In the genomic region with DNA sequence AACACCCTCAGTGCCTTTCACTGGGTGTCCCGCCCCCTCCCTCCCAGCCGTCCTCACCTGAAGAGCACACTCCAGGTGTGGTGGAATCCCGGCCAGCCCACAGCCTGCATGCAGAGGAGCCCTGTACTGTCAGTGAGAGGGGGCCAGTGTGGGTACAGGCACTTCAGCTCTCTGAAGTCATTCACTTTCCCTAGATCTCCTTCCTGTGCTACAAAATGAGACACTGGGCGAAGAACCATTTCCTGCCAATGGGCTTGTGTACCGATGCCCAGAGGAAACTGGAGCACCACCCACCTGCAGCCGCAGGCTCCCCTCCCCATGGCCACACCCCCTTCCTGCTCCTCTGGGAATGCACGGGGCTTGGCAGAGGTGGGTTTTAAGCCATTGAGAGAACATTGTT, we compare ENCODE assay signal across 20 cellular contexts.
DNase-seq lines count a peak whose midpoint lies in the region; ATAC-seq and TF ChIP-seq lines count a peak whose summit lies in the region.
"Had no signal": no experiment of that assay in that cellular context is flagged by ENCODE, and none has a peak within 500 bp of the region (broad histone marks: within the 10 kb centered on the region; RNA-seq: fewer than 3 reads in every experiment).

No MANE protein-coding gene starts in this region.

- H3K36me3 ChIP-seq in MM.1S (replicated peaks; ENCODE audit: insufficient read depth, low read length) (no peaks in the 10 kb centered on the region), right lobe of liver (no peaks in the 10 kb centered on the region)
- H3K36me3 ChIP-seq: brain microvascular endothelial cell, lower lobe of right lung, prostate gland had no signal

- POLR2A ChIA-PET in activated naive CD8-positive, alpha-beta T cell treated with anti-CD3 and anti-CD28 coated beads, Interleukin-2, amount 10 ng/mL, durations not matched to agents 7 days and 5 days (lab: Charles Lee), result no interaction called here

- H3K9me3 Mint-ChIP-seq in activated naive CD8-positive, alpha-beta T cell treated with anti-CD3 and anti-CD28 coated beads, Interleukin-2, amount 10 ng/mL, durations not matched to agents 7 days and 5 days, result no peaks in the 10 kb centered on the region
- H3K9me3 Mint-ChIP-seq in activated naive CD8-positive, alpha-beta T cell treated with anti-CD3 and anti-CD28 coated beads, Interleukin-2, amount 50 U/mL, for 24 hours, result peaks cover 5% of the 10 kb centered on the region
- H3K9me3 Mint-ChIP-seq in activated T-helper 2 cell treated with anti-CD3 and anti-CD28 coated beads, Interferon-gamma antibody, Interleukin-2, Interleukin-4, amounts not matched to agents 10 μg/mL and 5 μg/mL and 100 μg/mL, durations not matched to agents 14 hours and 24 hours and 36 hours, result no peaks in the 10 kb centered on the region
- H3K9me3 Mint-ChIP-seq in stimulated activated effector memory CD8-positive, alpha-beta T cell treated with anti-CD3 and anti-CD28 coated beads, Interleukin-12 subunit alpha, Interleukin-12 subunit beta, amount 100 ng/mL, for 72 hours, result no peaks in the 10 kb centered on the region
- H3K9me3 Mint-ChIP-seq: neural crest cell had no signal

- no peaks in the 10 kb centered on the region for H3K36me3 Mint-ChIP-seq in activated naive CD8-positive, alpha-beta T cell treated with anti-CD3 and anti-CD28 coated beads, Interleukin-2, amount 10 ng/mL, durations not matched to agents 7 days and 5 days
- no peaks in the 10 kb centered on the region for H3K36me3 Mint-ChIP-seq in activated naive CD8-positive, alpha-beta T cell treated with anti-CD3 and anti-CD28 coated beads, Interleukin-2, amount 50 U/mL, for 24 hours (ENCODE audit: low read depth)
- no peaks in the 10 kb centered on the region for H3K36me3 Mint-ChIP-seq in activated T-helper 2 cell treated with anti-CD3 and anti-CD28 coated beads, Interferon-gamma antibody, Interleukin-2, Interleukin-4, amounts not matched to agents 10 μg/mL and 5 μg/mL and 100 μg/mL, durations not matched to agents 14 hours and 24 hours and 36 hours (ENCODE audit: low read depth)
- no peaks in the 10 kb centered on the region for H3K36me3 Mint-ChIP-seq in stimulated activated effector memory CD8-positive, alpha-beta T cell treated with anti-CD3 and anti-CD28 coated beads, Interleukin-12 subunit alpha, Interleukin-12 subunit beta, amount 100 ng/mL, for 72 hours

- H3K27me3 Mint-ChIP-seq in activated naive CD8-positive, alpha-beta T cell treated with anti-CD3 and anti-CD28 coated beads, Interleukin-2, amount 10 ng/mL, durations not matched to agents 7 days and 5 days, result peaks cover 2% of the 10 kb centered on the region
- no peaks in the 10 kb centered on the region for H3K27me3 Mint-ChIP-seq in activated naive CD8-positive, alpha-beta T cell treated with anti-CD3 and anti-CD28 coated beads, Interleukin-2, amount 50 U/mL, for 24 hours
- H3K27me3 Mint-ChIP-seq in activated T-helper 2 cell treated with anti-CD3 and anti-CD28 coated beads, Interferon-gamma antibody, Interleukin-2, Interleukin-4, amounts not matched to agents 10 μg/mL and 5 μg/mL and 100 μg/mL, durations not matched to agents 14 hours and 24 hours and 36 hours (ENCODE audit: low read depth), result peaks cover 1% of the 10 kb centered on the region

- H3K27ac ChIP-seq in MM.1S (ENCODE audit: low read length) (no peak overlapping the region), right lobe of liver (no peak overlapping the region)
- H3K27ac ChIP-seq: brain microvascular endothelial cell, coronary artery, lower lobe of right lung, prostate gland had no signal

- 37% methylated on average over 7 of the region's 7 CpGs for WGBS in right lobe of liver (ENCODE audit: insufficient coverage, low coverage, low lambda C conversion rate, missing lambda C conversion rate)

- H3K9me3 ChIP-seq in MM.1S (replicated peaks; ENCODE audit: insufficient read depth, low read length) (no peaks in the 10 kb centered on the region), right lobe of liver (no peaks in the 10 kb centered on the region)
- H3K9me3 ChIP-seq: lower lobe of right lung, mucosa of descending colon, prostate gland, SK-N-SH had no signal

- peak; percentile 60 for ATAC-seq in activated naive CD8-positive, alpha-beta T cell treated with anti-CD3 and anti-CD28 coated beads, Interleukin-2, amount 10 ng/mL, durations not matched to agents 7 days and 5 days (ENCODE audit: low read depth)
- ATAC-seq in activated naive CD8-positive, alpha-beta T cell treated with anti-CD3 and anti-CD28 coated beads, Interleukin-2, amount 50 U/mL, for 24 hours, result no peak
- ATAC-seq in stimulated activated effector memory CD8-positive, alpha-beta T cell treated with anti-CD3 and anti-CD28 coated beads, Interleukin-12 subunit alpha, Interleukin-12 subunit beta, amount 100 ng/mL, for 72 hours, result peak; percentile 57
- no peak for ATAC-seq in right lobe of liver
- ATAC-seq: lower lobe of right lung, mucosa of descending colon had no signal

- no peak for TF ChIP-seq POLR2A in right lobe of liver (IDR thresholded peaks at IDR 0.05)

- in situ Hi-C loops in GM13977 (cut with MboI; ENCODE audit: low pct_unique_long_range_greater_than_20kb, low sequenced_read_pairs, unreplicated experiment), result no loop called here

- H3K4me3 Mint-ChIP-seq in activated naive CD8-positive, alpha-beta T cell treated with anti-CD3 and anti-CD28 coated beads, Interleukin-2, amount 10 ng/mL, durations not matched to agents 7 days and 5 days, result peak overlapping the region; percentile 17
- no peak overlapping the region for H3K4me3 Mint-ChIP-seq in activated naive CD8-positive, alpha-beta T cell treated with anti-CD3 and anti-CD28 coated beads, Interleukin-2, amount 50 U/mL, for 24 hours
- H3K4me3 Mint-ChIP-seq in activated T-helper 2 cell treated with anti-CD3 and anti-CD28 coated beads, Interferon-gamma antibody, Interleukin-2, Interleukin-4, amounts not matched to agents 10 μg/mL and 5 μg/mL and 100 μg/mL, durations not matched to agents 14 hours and 24 hours and 36 hours (ENCODE audit: low read depth), result peak overlapping the region; percentile 5
- no peak overlapping the region for H3K4me3 Mint-ChIP-seq in stimulated activated effector memory CD8-positive, alpha-beta T cell treated with anti-CD3 and anti-CD28 coated beads, Interleukin-12 subunit alpha, Interleukin-12 subunit beta, amount 100 ng/mL, for 72 hours
- H3K4me3 Mint-ChIP-seq: neural crest cell had no signal

- peaks cover 10% of the 10 kb centered on the region for H3K4me1 Mint-ChIP-seq in activated naive CD8-positive, alpha-beta T cell treated with anti-CD3 and anti-CD28 coated beads, Interleukin-2, amount 10 ng/mL, durations not matched to agents 7 days and 5 days
- peaks cover 6% of the 10 kb centered on the region for H3K4me1 Mint-ChIP-seq in activated naive CD8-positive, alpha-beta T cell treated with anti-CD3 and anti-CD28 coated beads, Interleukin-2, amount 50 U/mL, for 24 hours
- peaks cover 15% of the 10 kb centered on the region for H3K4me1 Mint-ChIP-seq in activated T-helper 2 cell treated with anti-CD3 and anti-CD28 coated beads, Interferon-gamma antibody, Interleukin-2, Interleukin-4, amounts not matched to agents 10 μg/mL and 5 μg/mL and 100 μg/mL, durations not matched to agents 14 hours and 24 hours and 36 hours (ENCODE audit: low read depth)
- H3K4me1 Mint-ChIP-seq in stimulated activated effector memory CD8-positive, alpha-beta T cell treated with anti-CD3 and anti-CD28 coated beads, Interleukin-12 subunit alpha, Interleukin-12 subunit beta, amount 100 ng/mL, for 72 hours, result peaks cover 27% of the 10 kb centered on the region

- H3K4me1 ChIP-seq in MM.1S (ENCODE audit: low read length), result peaks cover 22% of the 10 kb centered on the region; the same call in 1 of the 2 replicates
- peaks cover 0 to 3% (median 0%) of the 10 kb centered on the region in 4 donors for H3K4me1 ChIP-seq in right lobe of liver
- H3K4me1 ChIP-seq: lower lobe of right lung, prostate gland had no signal

- H4K20me1 ChIP-seq in MM.1S (ENCODE audit: insufficient read depth, low read length), result no peaks in the 10 kb centered on the region

- no peak overlapping the region for H3K9ac ChIP-seq in MM.1S (ENCODE audit: low read length)
- H3K9ac ChIP-seq: SK-N-SH had no signal

- H3K79me2 ChIP-seq in MM.1S (ENCODE audit: low read length), result no peaks in the 10 kb centered on the region

- H3K4me3 ChIP-seq in MM.1S (ENCODE audit: low read length), result no peak overlapping the region
- no peak overlapping the region for H3K4me3 ChIP-seq in right lobe of liver
- H3K4me3 ChIP-seq: coronary artery, lower lobe of right lung, mucosa of descending colon, prostate gland had no signal

- TF ChIP-seq CTCF in MM.1S (IDR thresholded peaks at IDR 0.05; ENCODE audit: low read length) (no peak), GM13977 (IDR thresholded peaks at IDR 0.05; ENCODE audit: extremely low read depth, insufficient read depth, missing control alignments) (no peak), right lobe of liver (IDR thresholded peaks at IDR 0.05) (no peak)

- peak overlapping the region; percentile 5; the same call in 1 of the 2 replicates for H3K4me2 ChIP-seq in MM.1S (ENCODE audit: low read depth, low read length)
- H3K4me2 ChIP-seq: SK-N-SH had no signal

- no peak overlapping the region for H3K27ac Mint-ChIP-seq in activated naive CD8-positive, alpha-beta T cell treated with anti-CD3 and anti-CD28 coated beads, Interleukin-2, amount 10 ng/mL, durations not matched to agents 7 days and 5 days
- no peak overlapping the region for H3K27ac Mint-ChIP-seq in activated naive CD8-positive, alpha-beta T cell treated with anti-CD3 and anti-CD28 coated beads, Interleukin-2, amount 50 U/mL, for 24 hours
- no peak overlapping the region for H3K27ac Mint-ChIP-seq in activated T-helper 2 cell treated with anti-CD3 and anti-CD28 coated beads, Interferon-gamma antibody, Interleukin-2, Interleukin-4, amounts not matched to agents 10 μg/mL and 5 μg/mL and 100 μg/mL, durations not matched to agents 14 hours and 24 hours and 36 hours
- peak overlapping the region; percentile 69 for H3K27ac Mint-ChIP-seq in stimulated activated effector memory CD8-positive, alpha-beta T cell treated with anti-CD3 and anti-CD28 coated beads, Interleukin-12 subunit alpha, Interleukin-12 subunit beta, amount 100 ng/mL, for 72 hours

- no peak for DNase-seq in activated naive CD8-positive, alpha-beta T cell treated with anti-CD3 and anti-CD28 coated beads, Interleukin-2, amount 10 ng/mL, durations not matched to agents 7 days and 5 days
- no peak for DNase-seq in activated naive CD8-positive, alpha-beta T cell treated with anti-CD3 and anti-CD28 coated beads, Interleukin-2, amount 50 U/mL, for 24 hours
- DNase-seq in MM.1S (peak; percentile 34), GM13977 (ENCODE audit: low spot score) (no peak), right lobe of liver (no peak)
- no peak for DNase-seq in activated T-helper 2 cell treated with anti-CD3 and anti-CD28 coated beads, Interferon-gamma antibody, Interleukin-2, Interleukin-4, amounts not matched to agents 10 μg/mL and 5 μg/mL and 100 μg/mL, durations not matched to agents 14 hours and 24 hours and 36 hours (ENCODE audit: low spot score)
- no peak for DNase-seq in stimulated activated effector memory CD8-positive, alpha-beta T cell treated with anti-CD3 and anti-CD28 coated beads, Interleukin-12 subunit alpha, Interleukin-12 subunit beta, amount 100 ng/mL, for 72 hours (ENCODE audit: low spot score in 2 of 2)
- DNase-seq in stimulated activated naive CD4-positive, alpha-beta T cell (lab: John Stamatoyannopoulos, UW), result no peak
- DNase-seq: activated gamma-delta T cell, brain microvascular endothelial cell, IMR-90, lower lobe of right lung, mucosa of descending colon, NCI-H1417, NCI-H524, SK-N-SH, T-helper 9 cell had no signal

- intact Hi-C loops in activated T-helper 2 cell treated with anti-CD3 and anti-CD28 coated beads, Interferon-gamma antibody, Interleukin-2, Interleukin-4, amounts not matched to agents 10 μg/mL and 5 μg/mL and 100 μg/mL, durations not matched to agents 14 hours and 24 hours and 36 hours (cut with micrococcal nuclease), result no loop called here
- intact Hi-C loops in right lobe of liver (cut with DNase I), result no loop called here

- peaks cover 5% of the 10 kb centered on the region; the same call in 1 of the 2 replicates for H3F3A ChIP-seq in MM.1S (ENCODE audit: insufficient read depth, low read length)

- H3K27me3 ChIP-seq in MM.1S (replicated peaks; ENCODE audit: insufficient read depth, low read length), result no peaks in the 10 kb centered on the region
- H3K27me3 ChIP-seq in right lobe of liver, result no peaks in the 10 kb centered on the region
- H3K27me3 ChIP-seq: brain microvascular endothelial cell had no signal

- H2AFZ ChIP-seq in MM.1S (ENCODE audit: low read length), result no peak overlapping the region

- H3K9me2 ChIP-seq in MM.1S (replicated peaks; ENCODE audit: insufficient read depth, low read length), result no peaks in the 10 kb centered on the region
- H3K9me2 ChIP-seq: SK-N-SH had no signal

Comparison
In these comparisons a context has a peak if more than half of its experiments do, and no peak if none do; other contexts are left out.
1. ATAC-seq: peak in activated naive CD8-positive, alpha-beta T cell treated with anti-CD3 and anti-CD28 coated beads, Interleukin-2, amount 10 ng/mL, durations not matched to agents 7 days and 5 days (single experiment) and stimulated activated effector memory CD8-positive, alpha-beta T cell treated with anti-CD3 and anti-CD28 coated beads, Interleukin-12 subunit alpha, Interleukin-12 subunit beta, amount 100 ng/mL, for 72 hours (single experiment); none in activated naive CD8-positive, alpha-beta T cell treated with anti-CD3 and anti-CD28 coated beads, Interleukin-2, amount 50 U/mL, for 24 hours (single experiment) and right lobe of liver (0 of 4).
2. H3K4me3 Mint-ChIP-seq: peak in activated naive CD8-positive, alpha-beta T cell treated with anti-CD3 and anti-CD28 coated beads, Interleukin-2, amount 10 ng/mL, durations not matched to agents 7 days and 5 days (single experiment) and activated T-helper 2 cell treated with anti-CD3 and anti-CD28 coated beads, Interferon-gamma antibody, Interleukin-2, Interleukin-4, amounts not matched to agents 10 μg/mL and 5 μg/mL and 100 μg/mL, durations not matched to agents 14 hours and 24 hours and 36 hours (single experiment); none in activated naive CD8-positive, alpha-beta T cell treated with anti-CD3 and anti-CD28 coated beads, Interleukin-2, amount 50 U/mL, for 24 hours (single experiment) and stimulated activated effector memory CD8-positive, alpha-beta T cell treated with anti-CD3 and anti-CD28 coated beads, Interleukin-12 subunit alpha, Interleukin-12 subunit beta, amount 100 ng/mL, for 72 hours (single experiment).